In the genomic region with DNA sequence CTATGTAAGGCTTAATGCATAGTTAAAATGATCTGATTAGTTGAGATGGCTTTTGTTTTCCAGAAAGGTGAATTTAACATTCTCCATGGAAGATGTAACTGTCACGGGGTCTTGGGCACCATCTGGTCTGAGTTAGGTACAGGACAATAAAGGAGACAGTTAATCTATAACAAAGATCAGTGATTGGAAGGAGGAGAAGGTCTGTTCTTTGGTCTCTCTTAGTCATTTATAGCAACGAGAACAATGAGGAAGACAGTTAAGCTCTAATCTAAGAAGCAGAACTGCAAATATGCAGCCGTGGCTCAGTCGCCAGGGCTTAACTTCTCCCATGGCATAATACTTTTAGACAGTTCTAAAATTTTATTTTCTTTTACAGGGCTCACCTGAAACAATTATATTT, we compare ENCODE assay signal across 15 cellular contexts.
"Had no signal": no experiment of that assay in that cellular context is flagged by ENCODE, and none has a peak within 500 bp of the region (broad histone marks: within the 10 kb centered on the region; RNA-seq: fewer than 3 reads in every experiment).

No MANE protein-coding gene starts in this region.

- ATAC-seq: stimulated activated memory B cell treated with anti-CD40 and anti-IgM and Interleukin-4, amounts not matched to agents 10 μg/mL and 1 μg/mL and 100 μg/mL, for 72 hours; T-helper 17 cell had no signal

- DNase-seq: activated B cell treated with CpG ODN at 0.5 μM for 24 hours; activated CD4-positive, alpha-beta T cell treated with anti-CD3 and anti-CD28 coated beads, Interleukin-2, amount 10 ng/mL, durations not matched to agents 24 days and 14 days; activated CD8-positive, alpha-beta memory T cell treated with anti-CD3 and anti-CD28 coated beads, Interleukin-2, amount 50 U/mL, for 48 hours; activated naive CD4-positive, alpha-beta T cell; activated naive CD8-positive, alpha-beta T cell treated with anti-CD3 and anti-CD28 coated beads, Interleukin-2, amount 10 ng/mL, durations not matched to agents 7 days and 5 days; central memory CD4-positive, alpha-beta T cell; cortex of kidney; effector CD4-positive, alpha-beta T cell; foreskin keratinocyte; glutamatergic neuron; stimulated activated CD4-positive, alpha-beta T cell treated with anti-CD3 and anti-CD28 coated beads, Interleukin-2, amount 100 ng/mL, for 48 hours; T-helper 17 cell had no signal

- H3K4me1 Mint-ChIP-seq: activated B cell treated with CpG ODN at 0.5 μM for 24 hours; activated CD4-positive, alpha-beta T cell treated with anti-CD3 and anti-CD28 coated beads, Interleukin-2, amount 10 ng/mL, durations not matched to agents 24 days and 14 days; activated naive CD8-positive, alpha-beta T cell treated with anti-CD3 and anti-CD28 coated beads, Interleukin-2, amount 10 ng/mL, durations not matched to agents 7 days and 5 days; stimulated activated memory B cell treated with anti-CD40 and anti-IgM and Interleukin-4, amounts not matched to agents 10 μg/mL and 1 μg/mL and 100 μg/mL, for 72 hours; T-helper 17 cell had no signal

- H3K36me3 Mint-ChIP-seq: activated naive CD8-positive, alpha-beta T cell treated with anti-CD3 and anti-CD28 coated beads, Interleukin-2, amount 10 ng/mL, durations not matched to agents 7 days and 5 days; stimulated activated memory B cell treated with anti-CD40 and anti-IgM and Interleukin-4, amounts not matched to agents 10 μg/mL and 1 μg/mL and 100 μg/mL, for 72 hours had no signal

- H3K27me3 Mint-ChIP-seq: activated B cell treated with CpG ODN at 0.5 μM for 24 hours; activated CD4-positive, alpha-beta T cell treated with anti-CD3 and anti-CD28 coated beads, Interleukin-2, amount 10 ng/mL, durations not matched to agents 24 days and 14 days; activated naive CD8-positive, alpha-beta T cell treated with anti-CD3 and anti-CD28 coated beads, Interleukin-2, amount 10 ng/mL, durations not matched to agents 7 days and 5 days had no signal

- H3K9me3 Mint-ChIP-seq: activated CD4-positive, alpha-beta T cell treated with anti-CD3 and anti-CD28 coated beads, Interleukin-2, amount 10 ng/mL, durations not matched to agents 24 days and 14 days; activated naive CD8-positive, alpha-beta T cell treated with anti-CD3 and anti-CD28 coated beads, Interleukin-2, amount 10 ng/mL, durations not matched to agents 7 days and 5 days; stimulated activated memory B cell treated with anti-CD40 and anti-IgM and Interleukin-4, amounts not matched to agents 10 μg/mL and 1 μg/mL and 100 μg/mL, for 72 hours had no signal

- H3K27ac Mint-ChIP-seq: activated B cell treated with CpG ODN at 0.5 μM for 24 hours; activated CD4-positive, alpha-beta T cell treated with anti-CD3 and anti-CD28 coated beads, Interleukin-2, amount 10 ng/mL, durations not matched to agents 24 days and 14 days; activated naive CD8-positive, alpha-beta T cell treated with anti-CD3 and anti-CD28 coated beads, Interleukin-2, amount 10 ng/mL, durations not matched to agents 7 days and 5 days; stimulated activated memory B cell treated with anti-CD40 and anti-IgM and Interleukin-4, amounts not matched to agents 10 μg/mL and 1 μg/mL and 100 μg/mL, for 72 hours; T-helper 17 cell had no signal

- H3K27ac ChIP-seq: foreskin keratinocyte had no signal

- H3K27me3 ChIP-seq: foreskin keratinocyte had no signal

- H3K4me3 Mint-ChIP-seq: activated B cell treated with CpG ODN at 0.5 μM for 24 hours; activated CD4-positive, alpha-beta T cell treated with anti-CD3 and anti-CD28 coated beads, Interleukin-2, amount 10 ng/mL, durations not matched to agents 24 days and 14 days; activated naive CD8-positive, alpha-beta T cell treated with anti-CD3 and anti-CD28 coated beads, Interleukin-2, amount 10 ng/mL, durations not matched to agents 7 days and 5 days; brain; neural crest cell; stimulated activated memory B cell treated with anti-CD40 and anti-IgM and Interleukin-4, amounts not matched to agents 10 μg/mL and 1 μg/mL and 100 μg/mL, for 72 hours; T-helper 17 cell had no signal
